Comparison of ENCODE assay signal across 23 cellular contexts in the genomic region with DNA sequence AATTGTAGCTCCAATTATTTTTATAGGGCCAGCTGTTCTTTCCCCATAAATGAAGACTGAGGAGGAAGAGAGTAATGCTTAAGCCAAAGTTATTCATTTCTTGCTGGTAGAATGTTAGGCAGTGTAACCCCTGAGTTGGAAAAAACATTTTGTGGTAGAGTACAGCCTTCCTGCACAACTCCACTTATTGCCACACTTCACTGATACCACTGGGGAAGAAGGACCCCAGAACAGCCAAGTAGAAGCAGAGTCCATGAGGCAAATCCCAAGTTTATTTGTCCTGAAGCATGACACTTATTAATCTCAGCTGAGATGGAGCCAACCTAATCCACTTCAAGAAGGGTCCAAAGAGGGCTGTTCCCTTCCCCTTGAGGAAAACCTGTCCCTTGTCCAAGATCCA.
"Had no signal": no experiment of that assay in that cellular context is flagged by ENCODE, and none has a peak within 500 bp of the region (broad histone marks: within the 10 kb centered on the region; RNA-seq: fewer than 3 reads in every experiment).

No MANE protein-coding gene starts in this region.

- DNase-seq: colonic mucosa; cortex of kidney; effector CD4-positive, alpha-beta T cell; effector memory CD4-positive, alpha-beta T cell; foreskin keratinocyte; glutamatergic neuron; head of caudate nucleus; heart right ventricle; hypothalamus; immature natural killer cell; islet precursor cell; kidney; kidney glomerular epithelial cell; left colon; left ventricle myocardium superior; lower lobe of right lung; mesenchymal stem cell; naive B cell had no signal

- H3K27ac Mint-ChIP-seq: dendritic cell treated with granulocyte-macrophage colony-stimulating factor and Interleukin-4, amounts not matched to agents 40 ng/mL and 50 ng/mL, for 4 days; immature natural killer cell; mesothelial cell of epicardium; naive B cell had no signal

- H3K27ac ChIP-seq: colonic mucosa, esophagus muscularis mucosa, foreskin keratinocyte, heart right ventricle, lower lobe of right lung had no signal

- H3K9me3 ChIP-seq: colonic mucosa, esophagus muscularis mucosa, heart right ventricle, lower lobe of right lung, mucosa of descending colon had no signal

- H3K4me1 Mint-ChIP-seq: immature natural killer cell, mesothelial cell of epicardium, naive B cell had no signal

- H3K27me3 Mint-ChIP-seq: dendritic cell treated with granulocyte-macrophage colony-stimulating factor and Interleukin-4, amounts not matched to agents 40 ng/mL and 50 ng/mL, for 4 days had no signal

- H3K4me1 ChIP-seq: colonic mucosa, esophagus muscularis mucosa, foreskin keratinocyte, heart right ventricle, lower lobe of right lung had no signal

- H3K36me3 ChIP-seq: colonic mucosa, esophagus muscularis mucosa, heart right ventricle, lower lobe of right lung had no signal

- H3K36me3 Mint-ChIP-seq: immature natural killer cell, mesothelial cell of epicardium, naive B cell had no signal

- H3K4me3 Mint-ChIP-seq: dendritic cell treated with granulocyte-macrophage colony-stimulating factor and Interleukin-4, amounts not matched to agents 40 ng/mL and 50 ng/mL, for 4 days; immature natural killer cell; mesothelial cell of epicardium; naive B cell had no signal

- H3K27me3 ChIP-seq: colonic mucosa, foreskin keratinocyte had no signal

- H3K4me3 ChIP-seq: colonic mucosa, esophagus muscularis mucosa, heart right ventricle, lower lobe of right lung, mucosa of descending colon had no signal

- ATAC-seq: foreskin keratinocyte, left colon, left lobe of liver, left ventricle myocardium superior, lower lobe of right lung, mucosa of descending colon had no signal
